Comparison of ENCODE assay signal across 8 cellular contexts in the genomic region with DNA sequence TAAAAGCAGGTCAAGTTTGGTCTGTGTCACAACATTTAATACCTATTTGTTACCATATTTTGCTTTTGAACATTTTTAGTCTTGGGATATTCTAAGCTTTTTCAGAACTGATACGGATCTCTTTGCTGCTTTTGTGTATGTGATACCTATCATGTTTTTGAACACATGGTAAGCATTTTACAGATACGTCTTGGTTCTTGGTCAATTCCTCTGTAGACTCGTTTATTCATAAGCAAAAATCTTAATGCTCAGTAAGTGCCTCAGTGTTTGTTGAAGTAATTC. TPM values are rescaled to one million over a fixed set of nuclear protein-coding genes. Genes with fewer than 3 reads are reported as not detected.
DNase-seq lines count a peak whose midpoint lies in the region; TF ChIP-seq lines count a peak whose summit lies in the region.

No MANE protein-coding gene starts in this region.

- no peaks in the 10 kb centered on the region for H3K9me3 ChIP-seq in CD8-positive, alpha-beta memory T cell (ENCODE audit: low read length)
- no peaks in the 10 kb centered on the region for H3K9me3 ChIP-seq in neural cell (ENCODE audit: low read length)

- TF ChIP-seq CTCF in NB4 (IDR thresholded peaks at IDR 0.05; ENCODE audit: low read depth, low read length) (no peak), coronary artery (IDR thresholded peaks at IDR 0.05) (no peak), neural cell (IDR thresholded peaks at IDR 0.05; ENCODE audit: poor library complexity, severe bottlenecking) (no peak), GM10248 (IDR thresholded peaks at IDR 0.05; ENCODE audit: control extremely low read depth, extremely low read depth, low read depth, missing control alignments) (no peak)

- H3K9me2 ChIP-seq in neural cell (ENCODE audit: insufficient read depth, low read length) = no peaks in the 10 kb centered on the region

- peak in 1 of 5 donors; percentile 13 for DNase-seq in CD8-positive, alpha-beta memory T cell
- DNase-seq in NB4 (ENCODE audit: low read depth) (peak; percentile 30), coronary artery (ENCODE audit: low spot score) (no peak), NCI-H774 (lab: John Stamatoyannopoulos, UW) (no peak), NCI-H128 (lab: John Stamatoyannopoulos, UW; ENCODE audit: unreplicated experiment) (no peak), GM10248 (ENCODE audit: extremely low spot score) (no peak), glomerular visceral epithelial cell (ENCODE audit: extremely low spot score) (no peak)

- H3K27me3 Mint-ChIP-seq in CD8-positive, alpha-beta memory T cell = peaks cover 0 to 2% of the 10 kb centered on the region in 2 donors

- CTCF ChIA-PET in CD8-positive, alpha-beta memory T cell (lab: Charles Lee) = interaction anchor here (1.1 to 1.9 kb wide), 3 partner anchors 11 to 145 kb away, joined by 3 to 5 read pairs (median 4); no protein-coding TSS in a partner anchor
- CTCF ChIA-PET in GM10248 (lab: Yijun Ruan, JAX) = interaction anchor here (1.1 to 3.0 kb wide), 2 partner anchors 10 to 100 kb away, joined by 3 to 19 read pairs; no protein-coding TSS in a partner anchor

- peaks cover 18% of the 10 kb centered on the region for H3K4me1 ChIP-seq in CD8-positive, alpha-beta memory T cell (ENCODE audit: insufficient read depth, low read length)

- H3K4me1 Mint-ChIP-seq in CD8-positive, alpha-beta memory T cell = peaks cover 18 to 36% (median 35%) of the 10 kb centered on the region in 3 donors

- peak overlapping the region; percentile 97 for H3K27ac ChIP-seq in CD8-positive, alpha-beta memory T cell (ENCODE audit: low read depth, low read length)
- H3K27ac ChIP-seq in coronary artery (peak overlapping the region; percentile 95), neural cell (ENCODE audit: low read length) (peak overlapping the region; percentile 97)

- H2AFZ ChIP-seq in neural cell (ENCODE audit: low read depth, low read length) = peak overlapping the region; percentile 86

- peak overlapping the region; percentile 96 to 100 (median 97) for H3K4me3 Mint-ChIP-seq in CD8-positive, alpha-beta memory T cell

- H3F3A ChIP-seq in neural cell (ENCODE audit: insufficient read depth, low read length, poor library complexity, severe bottlenecking) = peaks cover 7% of the 10 kb centered on the region

- TF ChIP-seq EP300 in neural cell (conservative IDR thresholded peaks at IDR 0.05; ENCODE audit: poor library complexity, severe bottlenecking) = no peak

- H3K4me2 ChIP-seq in neural cell (ENCODE audit: low read length) = peak overlapping the region; percentile 68

- H3K36me3 Mint-ChIP-seq in CD8-positive, alpha-beta memory T cell = peaks cover 31 to 49% (median 31%) of the 10 kb centered on the region in 3 donors

- H3K9me3 Mint-ChIP-seq in CD8-positive, alpha-beta memory T cell = peaks cover 0 to 4% (median 0%) of the 10 kb centered on the region in 5 donors

- no peak for TF ChIP-seq RAD21 in neural cell (conservative IDR thresholded peaks at IDR 0.05)

- peaks cover 37% of the 10 kb centered on the region for H3K36me3 ChIP-seq in CD8-positive, alpha-beta memory T cell (ENCODE audit: insufficient read depth, low read length)
- H3K36me3 ChIP-seq in neural cell (ENCODE audit: insufficient read depth, low read length) = peaks cover 36% of the 10 kb centered on the region

- H3K4me3 ChIP-seq in CD8-positive, alpha-beta memory T cell (ENCODE audit: low read length) = peak overlapping the region; percentile 91
- H3K4me3 ChIP-seq in NB4 (ENCODE audit: low read depth, low read length) = peak overlapping the region; percentile 96
- peak overlapping the region; percentile 76 for H3K4me3 ChIP-seq in coronary artery
- peak overlapping the region; percentile 72 for H3K4me3 ChIP-seq in neural cell (ENCODE audit: low read length)

- no peak for TF ChIP-seq POLR2A in NB4 (IDR thresholded peaks at IDR 0.05; ENCODE audit: extremely low read depth, insufficient read length)

- H4K20me1 ChIP-seq in neural cell (ENCODE audit: insufficient read depth) = no peaks in the 10 kb centered on the region

- POLR2A ChIA-PET in CD8-positive, alpha-beta memory T cell (lab: Charles Lee) = interaction anchor here (0.6 to 1.9 kb wide), 6 partner anchors 26 to 211 kb away, joined by 3 to 14 read pairs (median 4); partner anchors contain the start of genes MAPRE2, ZNF24 and ZSCAN30
- POLR2A ChIA-PET in GM10248 (lab: Yijun Ruan, JAX) = interaction anchor here (1.0 kb wide), 1 partner anchor 9 kb away, joined by 5 read pairs; no protein-coding TSS in a partner anchor

- H3K27me3 ChIP-seq in CD8-positive, alpha-beta memory T cell (ENCODE audit: insufficient read depth, low read length, poor library complexity, severe bottlenecking) = no peaks in the 10 kb centered on the region
- H3K27me3 ChIP-seq in neural cell (ENCODE audit: insufficient read depth, low read depth, low read length) = no peaks in the 10 kb centered on the region

- H3K9ac ChIP-seq in neural cell (ENCODE audit: low read length) = peak overlapping the region; percentile 95

- H3K79me2 ChIP-seq in neural cell (replicated peaks; ENCODE audit: insufficient read depth, low read length) = peaks cover 30% of the 10 kb centered on the region

- H3K27ac Mint-ChIP-seq in CD8-positive, alpha-beta memory T cell = peak overlapping the region; percentile 97 to 100 (median 98)

TF ChIP-seq in neural cell, 6 proteins besides CTCF, POLR2A, EP300 and RAD21:
- peak; percentile 25 for TF ChIP-seq MXI1 (conservative IDR thresholded peaks at IDR 0.05; ENCODE audit: poor library complexity, severe bottlenecking)
- no peak for TF ChIP-seq REST (IDR thresholded peaks at IDR 0.05; ENCODE audit: borderline replicate concordance)
- no peak for TF ChIP-seq POLR2AphosphoS5 (IDR thresholded peaks at IDR 0.05)
- no peak for TF ChIP-seq SMC3 (conservative IDR thresholded peaks at IDR 0.05; ENCODE audit: poor library complexity)
- TF ChIP-seq EZH2 (IDR thresholded peaks at IDR 0.05; ENCODE audit: borderline replicate concordance, insufficient read depth, low read length, poor library complexity, severe bottlenecking) = no peak

RNA-seq across cellular contexts. Expression of gene ZNF397, which starts 0.6 kb away (rescaled TPM):
- 10 to 100 TPM; 20.9 to 22.5 TPM for total RNA-seq in CD8-positive, alpha-beta memory T cell
- polyA plus RNA-seq in CD8-positive, alpha-beta memory T cell = 6.7 TPM
- 58.7 and 65.2 TPM in 2 replicates for polyA plus RNA-seq in neural cell
- polyA minus RNA-seq in neural cell = 113 and 140 TPM in 2 replicates

RNA-seq across cellular contexts. Expression of gene ZSCAN30, which starts 48.6 kb away (rescaled TPM):
- total RNA-seq in CD8-positive, alpha-beta memory T cell = 10 to 100 TPM in 1 of 2 experiments, 1 to 10 TPM in 1; 8.9 to 10.8 TPM
- 3.0 TPM for polyA plus RNA-seq in CD8-positive, alpha-beta memory T cell
- polyA plus RNA-seq in neural cell = 25.4 and 30.6 TPM in 2 replicates
- polyA minus RNA-seq in neural cell = 39.4 and 44.8 TPM in 2 replicates
